ENCODE assay signal across 13 cellular contexts in the genomic region with DNA sequence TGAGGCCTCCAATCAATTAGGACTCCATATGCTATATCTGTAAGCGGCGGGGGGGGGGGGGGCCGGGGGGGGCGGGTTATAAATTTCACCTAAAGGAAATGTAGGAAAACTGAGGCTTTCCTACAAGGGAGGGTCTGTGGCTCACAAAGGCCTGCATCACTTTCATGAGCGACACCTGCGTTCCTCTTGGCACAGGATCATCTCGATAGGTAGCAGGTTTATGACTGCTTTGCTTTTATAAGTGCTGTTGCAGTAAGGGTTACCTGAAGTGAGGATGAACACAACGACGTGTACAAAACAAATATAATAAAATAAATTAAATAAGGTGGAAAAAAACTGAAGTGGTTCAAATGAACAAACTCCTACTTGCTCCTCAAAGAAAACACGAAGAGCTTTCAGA.
DNase-seq lines count a peak whose midpoint lies in the region; ATAC-seq and TF ChIP-seq lines count a peak whose summit lies in the region.
"Had no signal": no experiment of that assay in that cellular context is flagged by ENCODE, and none has a peak within 500 bp of the region (broad histone marks: within the 10 kb centered on the region; RNA-seq: fewer than 3 reads in every experiment).

No MANE protein-coding gene starts in this region.

- peaks cover 75% of the 10 kb centered on the region for H3K4me1 ChIP-seq in CD8-positive, alpha-beta T cell (ENCODE audit: insufficient read depth, low read length)
- peaks cover 14% of the 10 kb centered on the region; the same call in 1 of the 2 replicates for H3K4me1 ChIP-seq in H9 (ENCODE audit: insufficient read depth, low read length)
- peaks cover 76% of the 10 kb centered on the region for H3K4me1 ChIP-seq in OCI-LY1 (ENCODE audit: insufficient read depth, low read length, severe bottlenecking)

- intact Hi-C loops in CD8-positive, alpha-beta T cell (cut with DNase I, micrococcal nuclease) = loop anchor here in 1 of 2 experiments (5.0 kb wide), 1 partner anchor 193 kb away; the partner anchor contains the start of gene FOXP1

- H3K23me2 ChIP-seq in H9 (ENCODE audit: insufficient read length, low read depth, low read length, poor library complexity, severe bottlenecking) = no peaks in the 10 kb centered on the region

- H3K79me1 ChIP-seq in H9 (ENCODE audit: insufficient read depth, low read depth, low read length, poor library complexity, severe bottlenecking) = no peaks in the 10 kb centered on the region

- H3K14ac ChIP-seq in H9 (ENCODE audit: insufficient read depth, low read length) = no peak overlapping the region

- no peaks in the 10 kb centered on the region for H3K27me3 ChIP-seq in CD8-positive, alpha-beta T cell (ENCODE audit: insufficient read depth, low read length)
- H3K27me3 ChIP-seq in H9 (ENCODE audit: insufficient read depth, low read length) (no peaks in the 10 kb centered on the region), OCI-LY1 (ENCODE audit: insufficient read depth, low read length) (no peaks in the 10 kb centered on the region)

- H3K4me3 ChIP-seq in CD8-positive, alpha-beta T cell (ENCODE audit: low read depth, low read length) = no peak overlapping the region
- peak overlapping the region; percentile 44 for H3K4me3 ChIP-seq in OCI-LY1 (ENCODE audit: low read depth, low read length, poor library complexity, severe bottlenecking)

- H3K4me3 Mint-ChIP-seq in CD8-positive, alpha-beta T cell = peak overlapping the region; percentile 18
- H3K4me3 Mint-ChIP-seq in H9 (no peak overlapping the region), memory B cell (no peak overlapping the region)
- H3K4me3 Mint-ChIP-seq: activated CD8-positive, alpha-beta memory T cell treated with anti-CD3 and anti-CD28 coated beads, Interleukin-2, amount 10 ng/mL, durations not matched to agents 7 days and 5 days had no signal

- H3K9ac ChIP-seq in H9 (ENCODE audit: extremely low read depth, insufficient read length, low read length) (no peak overlapping the region), OCI-LY1 (ENCODE audit: low read length) (no peak overlapping the region)

- H2AFZ ChIP-seq in H9 (ENCODE audit: low read length) = no peak overlapping the region
- H2AFZ ChIP-seq in OCI-LY1 (ENCODE audit: low read length) = no peak overlapping the region

- TF ChIP-seq CTCF in CD8-positive, alpha-beta T cell (IDR thresholded peaks at IDR 0.05) = no peak
- no peak for TF ChIP-seq CTCF in H9 (conservative IDR thresholded peaks at IDR 0.05)
- no peak for TF ChIP-seq CTCF in OCI-LY1 (IDR thresholded peaks at IDR 0.05; ENCODE audit: low read length)

- no peak overlapping the region for H2BK20ac ChIP-seq in H9 (ENCODE audit: low read depth, low read length, poor library complexity, severe bottlenecking)

- H4K20me1 ChIP-seq in H9 (ENCODE audit: control insufficient read depth, insufficient read depth, insufficient read length) (no peaks in the 10 kb centered on the region), OCI-LY1 (ENCODE audit: insufficient read depth, low read length) (no peaks in the 10 kb centered on the region)

- no peak overlapping the region for H2BK5ac ChIP-seq in H9 (ENCODE audit: insufficient read length, low read length)

- no peak overlapping the region for H3K56ac ChIP-seq in H9 (ENCODE audit: insufficient read length, low read depth, low read length)

- H3K36me3 Mint-ChIP-seq in CD8-positive, alpha-beta T cell = peaks cover 4% of the 10 kb centered on the region
- H3K36me3 Mint-ChIP-seq in H9 (ENCODE audit: insufficient read depth in 1 of 3, low read depth in 3 of 3) = no peaks in the 10 kb centered on the region; a peak in 1 of 7 replicates
- peaks cover 2% of the 10 kb centered on the region for H3K36me3 Mint-ChIP-seq in memory B cell
- H3K36me3 Mint-ChIP-seq: activated CD8-positive, alpha-beta memory T cell treated with anti-CD3 and anti-CD28 coated beads, Interleukin-2, amount 10 ng/mL, durations not matched to agents 7 days and 5 days had no signal

- no peak overlapping the region for H3T11ph ChIP-seq in H9 (ENCODE audit: low read length)

- H2BK15ac ChIP-seq in H9 (ENCODE audit: low read depth, low read length) = no peak overlapping the region

- no peaks in the 10 kb centered on the region for H3K9me3 ChIP-seq in CD8-positive, alpha-beta T cell (ENCODE audit: low read length)
- H3K9me3 ChIP-seq in H9 (ENCODE audit: control insufficient read depth, low read depth, low read length) = no peaks in the 10 kb centered on the region
- H3K9me3 ChIP-seq in OCI-LY1 (ENCODE audit: low read length) = no peaks in the 10 kb centered on the region

- no CpG with 5 or more reads among the region's 10 CpGs for WGBS in H9 (ENCODE audit: extremely low coverage, insufficient read length, low lambda C conversion rate)

- peaks cover 83% of the 10 kb centered on the region for H3K4me1 Mint-ChIP-seq in CD8-positive, alpha-beta T cell (ENCODE audit: low read depth)
- peaks cover 34 to 46% of the 10 kb centered on the region in 2 experiments for H3K4me1 Mint-ChIP-seq in H9
- peaks cover 43% of the 10 kb centered on the region for H3K4me1 Mint-ChIP-seq in memory B cell

- H3K23ac ChIP-seq in H9 (ENCODE audit: insufficient read length, low read depth, low read length) = no peak overlapping the region

- no peaks in the 10 kb centered on the region for H3K9me3 Mint-ChIP-seq in CD8-positive, alpha-beta T cell
- H3K9me3 Mint-ChIP-seq in H9 (peaks cover 3% of the 10 kb centered on the region in 2 experiments; a peak in 2 of 5 replicates), memory B cell (no peaks in the 10 kb centered on the region)
- H3K9me3 Mint-ChIP-seq: CD8-positive, alpha-beta memory T cell had no signal

- no peaks in the 10 kb centered on the region for H3F3A ChIP-seq in OCI-LY1 (ENCODE audit: insufficient read depth, low read length)

- no peak overlapping the region for H3K4me2 ChIP-seq in H9 (ENCODE audit: insufficient read depth, insufficient read length, low read length)
- peak overlapping the region; percentile 67 for H3K4me2 ChIP-seq in OCI-LY1 (ENCODE audit: low read length)

- no peaks in the 10 kb centered on the region for H3K79me2 ChIP-seq in H9 (ENCODE audit: insufficient read depth, low read length)
- peaks cover 64% of the 10 kb centered on the region for H3K79me2 ChIP-seq in OCI-LY1 (ENCODE audit: insufficient read depth, low read length)

- no peak for ATAC-seq in CD8-positive, alpha-beta T cell
- ATAC-seq in memory B cell (ENCODE audit: low read depth) = no peak
- ATAC-seq: activated CD8-positive, alpha-beta memory T cell treated with anti-CD3 and anti-CD28 coated beads, Interleukin-2, amount 10 ng/mL, durations not matched to agents 7 days and 5 days had no signal

- no peak overlapping the region for H2BK12ac ChIP-seq in H9 (ENCODE audit: insufficient read length, low read depth, low read length)

- H2BK120ac ChIP-seq in H9 (ENCODE audit: low read depth, low read length, poor library complexity, severe bottlenecking) = peak overlapping the region; percentile 57

- H3K27ac Mint-ChIP-seq in CD8-positive, alpha-beta T cell = peak overlapping the region; percentile 82
- H3K27ac Mint-ChIP-seq in H9 (no peak overlapping the region; a peak in 1 of 7 replicates), memory B cell (peak overlapping the region; percentile 83)
- H3K27ac Mint-ChIP-seq: activated CD8-positive, alpha-beta memory T cell treated with anti-CD3 and anti-CD28 coated beads, Interleukin-2, amount 10 ng/mL, durations not matched to agents 7 days and 5 days had no signal

- H3K36me3 ChIP-seq in CD8-positive, alpha-beta T cell (ENCODE audit: insufficient read depth, low read length) = no peaks in the 10 kb centered on the region
- no peaks in the 10 kb centered on the region for H3K36me3 ChIP-seq in OCI-LY1 (ENCODE audit: insufficient read depth, low read length)

- no peaks in the 10 kb centered on the region for H3K9me2 ChIP-seq in OCI-LY1 (ENCODE audit: low read depth, low read length)

- H3K18ac ChIP-seq in H9 (ENCODE audit: insufficient read length, low read depth, low read length) = no peak overlapping the region

- no peak overlapping the region for H4K8ac ChIP-seq in H9 (replicated peaks; ENCODE audit: insufficient read length, low read depth, low read length)

- DNase-seq in CD8-positive, alpha-beta T cell = no peak
- DNase-seq in H9 = no peak
- DNase-seq in memory B cell (ENCODE audit: low spot score in 2 of 2) = no peak
- DNase-seq in stimulated activated CD4-positive, alpha-beta T cell treated with anti-CD3 and anti-CD28 coated beads, Interleukin-4, amount 100 ng/mL, for 24 hours = no peak
- DNase-seq in substantia nigra (lab: John Stamatoyannopoulos, UW) = no peak
- no peak for DNase-seq in HPDE6-E6E7 (ENCODE audit: extremely low spot score)
- no peak for DNase-seq in NCI-H446 treated with DMSO at 0.1 percent for 48 hours (lab: John Stamatoyannopoulos, UW)
- DNase-seq: activated CD8-positive, alpha-beta memory T cell treated with anti-CD3 and anti-CD28 coated beads, Interleukin-2, amount 10 ng/mL, durations not matched to agents 7 days and 5 days; kidney glomerular epithelial cell; NCI-H2171 treated with DMSO at 0.1 percent for 48 hours; SW 1271 had no signal

- peak overlapping the region; percentile 63 for H3K27ac ChIP-seq in CD8-positive, alpha-beta T cell (ENCODE audit: low read depth, low read length)
- H3K27ac ChIP-seq in H9 (ENCODE audit: insufficient read length, low read depth, low read length) (no peak overlapping the region), OCI-LY1 (ENCODE audit: low read depth, low read length, poor library complexity, severe bottlenecking) (peak overlapping the region; percentile 92), substantia nigra (ENCODE audit: low read depth, low read length, poor library complexity, severe bottlenecking) (no peak overlapping the region)

- H4K91ac ChIP-seq in H9 (ENCODE audit: insufficient read length, low read depth, low read length) = no peak overlapping the region

- POLR2A ChIA-PET in CD8-positive, alpha-beta T cell (lab: Charles Lee) = interaction anchor here (0.7 to 2.9 kb wide), 6 partner anchors 9 to 191 kb away, joined by 3 to 8 read pairs (median 3); no protein-coding TSS in a partner anchor

- CTCF ChIA-PET in CD8-positive, alpha-beta T cell (lab: Charles Lee) = interaction anchor here (0.6 to 1.7 kb wide), 6 partner anchors 8 to 74 kb away, joined by 3 to 5 read pairs (median 4); no protein-coding TSS in a partner anchor

- H4K5ac ChIP-seq in H9 (ENCODE audit: insufficient read length, low read depth, low read length) = no peak overlapping the region

- H2AK5ac ChIP-seq in H9 (ENCODE audit: insufficient read length, low read length) = no peak overlapping the region

- no peak overlapping the region for H3K4ac ChIP-seq in H9 (ENCODE audit: low read depth, low read length)

- no peaks in the 10 kb centered on the region for H3K27me3 Mint-ChIP-seq in CD8-positive, alpha-beta T cell (ENCODE audit: low read depth)
- H3K27me3 Mint-ChIP-seq in H9 (ENCODE audit: low read depth) = no peaks in the 10 kb centered on the region
- no peaks in the 10 kb centered on the region for H3K27me3 Mint-ChIP-seq in memory B cell
- H3K27me3 Mint-ChIP-seq: CD8-positive, alpha-beta memory T cell had no signal

Comparison
In these comparisons a context has a peak if more than half of its experiments do, and no peak if none do; other contexts are left out.
1. H3K27ac ChIP-seq: peak in CD8-positive, alpha-beta T cell (single experiment) and OCI-LY1 (single experiment); none in H9 (single experiment) and substantia nigra (single experiment).
2. H3K27ac Mint-ChIP-seq: peak in CD8-positive, alpha-beta T cell (single experiment) and memory B cell (single experiment); none in H9 (0 of 3).